In the genomic region with DNA sequence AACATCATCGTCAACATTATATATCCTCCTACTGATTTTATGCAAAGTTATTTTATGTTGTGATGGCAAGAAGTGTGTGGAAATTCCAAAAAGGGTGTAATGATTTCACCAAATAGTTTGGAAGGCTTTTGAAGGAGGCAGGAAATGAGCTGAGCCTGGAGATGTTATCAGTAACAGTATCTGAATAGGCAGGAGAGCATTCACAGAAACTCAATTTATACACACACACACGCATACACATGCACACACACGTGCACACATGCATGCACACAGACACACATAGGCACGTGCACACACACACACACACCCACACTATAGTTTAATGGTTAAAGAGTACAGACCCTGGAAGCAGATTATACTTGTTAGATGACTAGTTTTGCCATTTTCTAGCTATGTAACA, we compare ENCODE assay signal across 17 cellular contexts. TPM values are rescaled to one million over a fixed set of nuclear protein-coding genes. Genes with fewer than 3 reads are reported as not detected.
"Had no signal": no experiment of that assay in that cellular context is flagged by ENCODE, and none has a peak within 500 bp of the region (broad histone marks: within the 10 kb centered on the region; RNA-seq: fewer than 3 reads in every experiment).

No MANE protein-coding gene starts in this region.

- H3K9me3 ChIP-seq: heart left ventricle, sigmoid colon, tibial artery, upper lobe of left lung, uterus had no signal

- ATAC-seq: heart left ventricle; natural killer cell; stimulated activated effector memory CD8-positive, alpha-beta T cell treated with anti-CD3 and anti-CD28 coated beads, Interleukin-12 subunit alpha, Interleukin-12 subunit beta, amount 100 ng/mL, for 72 hours; stimulated activated naive CD8-positive, alpha-beta T cell treated with anti-CD3 and anti-CD28 coated beads, Interleukin-15, Interleukin-2, amounts not matched to agents 100 U/mL and 50 U/mL, for 24 hours had no signal

- H3K27me3 ChIP-seq: sigmoid colon, upper lobe of left lung, uterus had no signal

- H3K4me3 ChIP-seq: heart left ventricle, sigmoid colon, tibial artery, upper lobe of left lung, uterus had no signal

- H3K27ac ChIP-seq: heart left ventricle, sigmoid colon, tibial artery, upper lobe of left lung, uterus had no signal

- FAIRE-seq: endometrium, frontal cortex, small intestine had no signal

- DNase-seq: effector memory CD4-positive, alpha-beta T cell; heart left ventricle; hippocampal formation; natural killer cell; posterior cingulate gyrus; sigmoid colon; stimulated activated CD4-positive, alpha-beta T cell treated with anti-CD3 and anti-CD28 coated beads, Interleukin-4, amount 100 ng/mL, for 1 hour; stimulated activated CD8-positive, alpha-beta memory T cell treated with anti-CD3 and anti-CD28 coated beads, Interleukin-4, amount 100 ng/mL, for 48 hours; stimulated activated naive CD8-positive, alpha-beta T cell treated with anti-CD3 and anti-CD28 coated beads, Interleukin-15, Interleukin-2, amounts not matched to agents 100 U/mL and 50 U/mL, for 24 hours; tibial artery; upper lobe of left lung; uterus had no signal

- H3K4me1 ChIP-seq: heart left ventricle, sigmoid colon, tibial artery, upper lobe of left lung, uterus had no signal

- H3K36me3 ChIP-seq: heart left ventricle, sigmoid colon, tibial artery, upper lobe of left lung, uterus had no signal

RNA-seq across cellular contexts. Expression of a gene that starts 47.3 kb away (rescaled TPM):
- total RNA-seq: pulmonary artery endothelial cell had no signal
